Comparison of ENCODE assay signal across 1 cellular context in the genomic region with DNA sequence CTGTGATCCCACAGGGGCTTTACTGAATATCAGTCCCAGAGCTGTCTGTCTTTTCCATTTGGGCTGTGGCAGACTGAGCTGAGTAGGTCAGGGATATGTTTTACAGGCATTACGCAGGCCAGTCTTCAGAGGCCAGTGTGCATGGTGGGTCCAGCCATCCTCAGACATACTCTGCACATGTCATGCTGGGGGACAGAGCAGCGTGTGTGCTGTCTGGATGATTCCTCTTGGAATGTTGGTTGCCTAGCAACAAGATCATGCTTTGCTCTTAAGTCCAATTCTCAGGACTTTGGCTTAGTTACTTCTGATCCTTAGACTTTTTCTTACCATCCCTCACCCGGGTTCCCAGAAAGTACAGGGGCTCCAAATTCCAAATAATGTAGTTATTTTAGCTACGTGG.
TF ChIP-seq lines count a peak whose summit lies in the region.

No MANE protein-coding gene starts in this region.

TF ChIP-seq in K562, 482 proteins besides CTCF, POLR2A, EP300 and RAD21 (continued from another document):
- TF ChIP-seq, protein P1, sequence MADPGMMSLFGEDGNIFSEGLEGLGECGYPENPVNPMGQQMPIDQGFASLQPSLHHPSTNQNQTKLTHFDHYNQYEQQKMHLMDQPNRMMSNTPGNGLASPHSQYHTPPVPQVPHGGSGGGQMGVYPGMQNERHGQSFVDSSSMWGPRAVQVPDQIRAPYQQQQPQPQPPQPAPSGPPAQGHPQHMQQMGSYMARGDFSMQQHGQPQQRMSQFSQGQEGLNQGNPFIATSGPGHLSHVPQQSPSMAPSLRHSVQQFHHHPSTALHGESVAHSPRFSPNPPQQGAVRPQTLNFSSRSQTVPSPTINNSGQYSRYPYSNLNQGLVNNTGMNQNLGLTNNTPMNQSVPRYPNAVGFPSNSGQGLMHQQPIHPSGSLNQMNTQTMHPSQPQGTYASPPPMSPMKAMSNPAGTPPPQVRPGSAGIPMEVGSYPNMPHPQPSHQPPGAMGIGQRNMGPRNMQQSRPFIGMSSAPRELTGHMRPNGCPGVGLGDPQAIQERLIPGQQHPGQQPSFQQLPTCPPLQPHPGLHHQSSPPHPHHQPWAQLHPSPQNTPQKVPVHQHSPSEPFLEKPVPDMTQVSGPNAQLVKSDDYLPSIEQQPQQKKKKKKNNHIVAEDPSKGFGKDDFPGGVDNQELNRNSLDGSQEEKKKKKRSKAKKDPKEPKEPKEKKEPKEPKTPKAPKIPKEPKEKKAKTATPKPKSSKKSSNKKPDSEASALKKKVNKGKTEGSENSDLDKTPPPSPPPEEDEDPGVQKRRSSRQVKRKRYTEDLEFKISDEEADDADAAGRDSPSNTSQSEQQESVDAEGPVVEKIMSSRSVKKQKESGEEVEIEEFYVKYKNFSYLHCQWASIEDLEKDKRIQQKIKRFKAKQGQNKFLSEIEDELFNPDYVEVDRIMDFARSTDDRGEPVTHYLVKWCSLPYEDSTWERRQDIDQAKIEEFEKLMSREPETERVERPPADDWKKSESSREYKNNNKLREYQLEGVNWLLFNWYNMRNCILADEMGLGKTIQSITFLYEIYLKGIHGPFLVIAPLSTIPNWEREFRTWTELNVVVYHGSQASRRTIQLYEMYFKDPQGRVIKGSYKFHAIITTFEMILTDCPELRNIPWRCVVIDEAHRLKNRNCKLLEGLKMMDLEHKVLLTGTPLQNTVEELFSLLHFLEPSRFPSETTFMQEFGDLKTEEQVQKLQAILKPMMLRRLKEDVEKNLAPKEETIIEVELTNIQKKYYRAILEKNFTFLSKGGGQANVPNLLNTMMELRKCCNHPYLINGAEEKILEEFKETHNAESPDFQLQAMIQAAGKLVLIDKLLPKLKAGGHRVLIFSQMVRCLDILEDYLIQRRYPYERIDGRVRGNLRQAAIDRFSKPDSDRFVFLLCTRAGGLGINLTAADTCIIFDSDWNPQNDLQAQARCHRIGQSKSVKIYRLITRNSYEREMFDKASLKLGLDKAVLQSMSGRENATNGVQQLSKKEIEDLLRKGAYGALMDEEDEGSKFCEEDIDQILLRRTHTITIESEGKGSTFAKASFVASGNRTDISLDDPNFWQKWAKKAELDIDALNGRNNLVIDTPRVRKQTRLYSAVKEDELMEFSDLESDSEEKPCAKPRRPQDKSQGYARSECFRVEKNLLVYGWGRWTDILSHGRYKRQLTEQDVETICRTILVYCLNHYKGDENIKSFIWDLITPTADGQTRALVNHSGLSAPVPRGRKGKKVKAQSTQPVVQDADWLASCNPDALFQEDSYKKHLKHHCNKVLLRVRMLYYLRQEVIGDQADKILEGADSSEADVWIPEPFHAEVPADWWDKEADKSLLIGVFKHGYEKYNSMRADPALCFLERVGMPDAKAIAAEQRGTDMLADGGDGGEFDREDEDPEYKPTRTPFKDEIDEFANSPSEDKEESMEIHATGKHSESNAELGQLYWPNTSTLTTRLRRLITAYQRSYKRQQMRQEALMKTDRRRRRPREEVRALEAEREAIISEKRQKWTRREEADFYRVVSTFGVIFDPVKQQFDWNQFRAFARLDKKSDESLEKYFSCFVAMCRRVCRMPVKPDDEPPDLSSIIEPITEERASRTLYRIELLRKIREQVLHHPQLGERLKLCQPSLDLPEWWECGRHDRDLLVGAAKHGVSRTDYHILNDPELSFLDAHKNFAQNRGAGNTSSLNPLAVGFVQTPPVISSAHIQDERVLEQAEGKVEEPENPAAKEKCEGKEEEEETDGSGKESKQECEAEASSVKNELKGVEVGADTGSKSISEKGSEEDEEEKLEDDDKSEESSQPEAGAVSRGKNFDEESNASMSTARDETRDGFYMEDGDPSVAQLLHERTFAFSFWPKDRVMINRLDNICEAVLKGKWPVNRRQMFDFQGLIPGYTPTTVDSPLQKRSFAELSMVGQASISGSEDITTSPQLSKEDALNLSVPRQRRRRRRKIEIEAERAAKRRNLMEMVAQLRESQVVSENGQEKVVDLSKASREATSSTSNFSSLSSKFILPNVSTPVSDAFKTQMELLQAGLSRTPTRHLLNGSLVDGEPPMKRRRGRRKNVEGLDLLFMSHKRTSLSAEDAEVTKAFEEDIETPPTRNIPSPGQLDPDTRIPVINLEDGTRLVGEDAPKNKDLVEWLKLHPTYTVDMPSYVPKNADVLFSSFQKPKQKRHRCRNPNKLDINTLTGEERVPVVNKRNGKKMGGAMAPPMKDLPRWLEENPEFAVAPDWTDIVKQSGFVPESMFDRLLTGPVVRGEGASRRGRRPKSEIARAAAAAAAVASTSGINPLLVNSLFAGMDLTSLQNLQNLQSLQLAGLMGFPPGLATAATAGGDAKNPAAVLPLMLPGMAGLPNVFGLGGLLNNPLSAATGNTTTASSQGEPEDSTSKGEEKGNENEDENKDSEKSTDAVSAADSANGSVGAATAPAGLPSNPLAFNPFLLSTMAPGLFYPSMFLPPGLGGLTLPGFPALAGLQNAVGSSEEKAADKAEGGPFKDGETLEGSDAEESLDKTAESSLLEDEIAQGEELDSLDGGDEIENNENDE (IDR thresholded peaks at IDR 0.05; ENCODE audit: low read depth, low read length) = no peak
- TF ChIP-seq FOS (IDR thresholded peaks at IDR 0.05; ENCODE audit: extremely low read depth, insufficient read length) = no peak
